ENCODE assay signal across 1 cellular context in the genomic region with DNA sequence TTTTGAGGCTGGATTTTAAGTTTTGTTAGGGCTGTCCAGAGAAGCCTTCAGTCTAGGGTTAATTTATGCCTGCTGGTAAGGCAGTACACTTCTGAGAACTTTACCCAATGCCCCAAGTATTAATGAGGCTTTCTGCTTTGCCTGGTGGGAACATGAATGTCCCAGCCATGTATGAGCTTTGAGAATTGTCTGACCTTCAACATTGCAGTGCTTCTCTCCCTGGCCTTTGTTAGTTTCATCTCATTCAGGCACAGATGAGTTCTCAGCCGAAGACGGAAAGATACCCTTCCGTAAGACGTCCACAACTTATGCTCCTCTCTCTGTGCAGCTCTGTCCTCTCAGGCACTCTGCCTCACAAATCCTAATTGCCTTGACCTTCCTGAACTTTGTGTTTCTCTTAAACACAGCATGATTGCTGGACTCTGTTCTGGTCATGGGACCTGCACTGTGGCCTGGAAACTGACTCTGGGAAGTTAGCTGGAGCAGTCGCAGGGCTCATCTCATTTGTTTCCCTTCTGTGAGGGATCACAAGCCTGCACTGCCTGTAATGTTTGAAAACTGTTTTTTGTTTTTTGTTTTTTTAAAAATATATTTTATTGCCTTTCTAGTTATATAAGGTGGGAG.
TF ChIP-seq lines count a peak whose summit lies in the region.

No MANE protein-coding gene starts in this region.

TF ChIP-seq in SK-N-SH, 30 proteins besides CTCF, POLR2A, EP300 and RAD21 (continued from another document):
- TF ChIP-seq, protein P1, sequence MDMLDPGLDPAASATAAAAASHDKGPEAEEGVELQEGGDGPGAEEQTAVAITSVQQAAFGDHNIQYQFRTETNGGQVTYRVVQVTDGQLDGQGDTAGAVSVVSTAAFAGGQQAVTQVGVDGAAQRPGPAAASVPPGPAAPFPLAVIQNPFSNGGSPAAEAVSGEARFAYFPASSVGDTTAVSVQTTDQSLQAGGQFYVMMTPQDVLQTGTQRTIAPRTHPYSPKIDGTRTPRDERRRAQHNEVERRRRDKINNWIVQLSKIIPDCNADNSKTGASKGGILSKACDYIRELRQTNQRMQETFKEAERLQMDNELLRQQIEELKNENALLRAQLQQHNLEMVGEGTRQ (IDR thresholded peaks at IDR 0.05; ENCODE audit: borderline replicate concordance, low read depth, low read length) = no peak
- TF ChIP-seq, protein P2, sequence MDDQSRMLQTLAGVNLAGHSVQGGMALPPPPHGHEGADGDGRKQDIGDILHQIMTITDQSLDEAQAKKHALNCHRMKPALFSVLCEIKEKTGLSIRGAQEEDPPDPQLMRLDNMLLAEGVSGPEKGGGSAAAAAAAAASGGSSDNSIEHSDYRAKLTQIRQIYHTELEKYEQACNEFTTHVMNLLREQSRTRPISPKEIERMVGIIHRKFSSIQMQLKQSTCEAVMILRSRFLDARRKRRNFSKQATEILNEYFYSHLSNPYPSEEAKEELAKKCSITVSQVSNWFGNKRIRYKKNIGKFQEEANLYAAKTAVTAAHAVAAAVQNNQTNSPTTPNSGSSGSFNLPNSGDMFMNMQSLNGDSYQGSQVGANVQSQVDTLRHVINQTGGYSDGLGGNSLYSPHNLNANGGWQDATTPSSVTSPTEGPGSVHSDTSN (IDR thresholded peaks at IDR 0.05) = no peak
- TF ChIP-seq NFIC (IDR thresholded peaks at IDR 0.05; ENCODE audit: borderline replicate concordance) = no peak
- no peak for TF ChIP-seq RXRA (IDR thresholded peaks at IDR 0.05; ENCODE audit: borderline replicate concordance, low read depth)
- TF ChIP-seq TAF1 (IDR thresholded peaks at IDR 0.05; ENCODE audit: borderline replicate concordance, low read depth, low read length) = no peak
- no peak for TF ChIP-seq YY1 (IDR thresholded peaks at IDR 0.05; ENCODE audit: low read depth)
- no peak for TF ChIP-seq POLR2AphosphoS5 (IDR thresholded peaks at IDR 0.05; ENCODE audit: low read depth, low read length)
- no peak for TF ChIP-seq FOSL2 (IDR thresholded peaks at IDR 0.05; ENCODE audit: borderline replicate concordance, low read depth)
- no peak for TF ChIP-seq SMC3 (IDR thresholded peaks at IDR 0.05; ENCODE audit: low read depth, low read length)
- no peak for TF ChIP-seq TEAD4 (IDR thresholded peaks at IDR 0.05; ENCODE audit: borderline replicate concordance, insufficient read depth)
